7 cellular contexts compared by ENCODE assay signal in genomic region chr4:83771113-83771705, GRCh38.
A peak's percentile ranks its signal among the peaks of the same experiment; 100 is the strongest.
DNase-seq lines count a peak whose midpoint lies in the region; ATAC-seq and TF ChIP-seq lines count a peak whose summit lies in the region.

No MANE protein-coding gene starts in this region.

- no peak overlapping the region for H3K27ac ChIP-seq in gastroesophageal sphincter

- DNase-seq in HS-27A (ENCODE audit: low read depth) (peak; percentile 15), putamen (ENCODE audit: low spot score) (peak; percentile 3), NCI-H1048 (lab: John Stamatoyannopoulos, UW) (no peak)
- DNase-seq in activated naive CD4-positive, alpha-beta T cell treated with Interleukin-2 at 50 U/mL for 16 hours, result no peak

- no peaks in the 10 kb centered on the region for H3K27me3 ChIP-seq in gastroesophageal sphincter

- no peaks in the 10 kb centered on the region for H3K9me3 ChIP-seq in gastroesophageal sphincter

- TF ChIP-seq POLR2A in gastroesophageal sphincter (IDR thresholded peaks at IDR 0.05), result no peak

- no peak overlapping the region for H3K4me3 ChIP-seq in gastroesophageal sphincter

- TF ChIP-seq CTCF in GM12874 (IDR thresholded peaks at IDR 0.05; ENCODE audit: insufficient read depth, low read depth, low read length) (peak; percentile 41), gastroesophageal sphincter (IDR thresholded peaks at IDR 0.05) (peak; percentile 55 to 77 (median 62))

- H3K4me1 ChIP-seq in gastroesophageal sphincter, result no peaks in the 10 kb centered on the region

- no peak for TF ChIP-seq EP300 in gastroesophageal sphincter (IDR thresholded peaks at IDR 0.05)

- no peaks in the 10 kb centered on the region for H3K36me3 ChIP-seq in gastroesophageal sphincter

- peak; percentile 94 for ATAC-seq in SK-N-SH treated with all-trans-retinoic acid at 6 μM for 48 hours
- no peak for ATAC-seq in gastroesophageal sphincter

- 0 to 6% methylated on average over 2 of the region's 2 CpGs for WGBS in gastroesophageal sphincter (ENCODE audit: low coverage in 1 of 2), 2 donors

TF ChIP-seq in SK-N-SH treated with all-trans-retinoic acid at 6 μM for 48 hours, 23 proteins besides CTCF, POLR2A, EP300 and RAD21:
- TF ChIP-seq OSR1 (CRISPR knock-in tag; IDR thresholded peaks at IDR 0.05), result no peak
- no peak for TF ChIP-seq RARB (CRISPR knock-in tag; IDR thresholded peaks at IDR 0.05)
- no peak for TF ChIP-seq CSDC2 (CRISPR knock-in tag; IDR thresholded peaks at IDR 0.05)
- TF ChIP-seq ARNTL (CRISPR knock-in tag; IDR thresholded peaks at IDR 0.05; ENCODE audit: borderline replicate concordance, low read depth), result no peak
- no peak for TF ChIP-seq ISL1 (CRISPR knock-in tag; IDR thresholded peaks at IDR 0.05)
- no peak for TF ChIP-seq SNAI2 (CRISPR knock-in tag; IDR thresholded peaks at IDR 0.05)
- TF ChIP-seq TOX (CRISPR knock-in tag; IDR thresholded peaks at IDR 0.05; ENCODE audit: borderline replicate concordance), result no peak

Comparison
In these comparisons a context has a peak if more than half of its experiments do, and no peak if none do; other contexts are left out.
1. DNase-seq: peak in HS-27A (single experiment) and putamen (single experiment); none in activated naive CD4-positive, alpha-beta T cell treated with Interleukin-2 at 50 U/mL for 16 hours (single experiment) and NCI-H1048 (single experiment).